Comparison of ENCODE assay signal across 2 cellular contexts in the genomic region with DNA sequence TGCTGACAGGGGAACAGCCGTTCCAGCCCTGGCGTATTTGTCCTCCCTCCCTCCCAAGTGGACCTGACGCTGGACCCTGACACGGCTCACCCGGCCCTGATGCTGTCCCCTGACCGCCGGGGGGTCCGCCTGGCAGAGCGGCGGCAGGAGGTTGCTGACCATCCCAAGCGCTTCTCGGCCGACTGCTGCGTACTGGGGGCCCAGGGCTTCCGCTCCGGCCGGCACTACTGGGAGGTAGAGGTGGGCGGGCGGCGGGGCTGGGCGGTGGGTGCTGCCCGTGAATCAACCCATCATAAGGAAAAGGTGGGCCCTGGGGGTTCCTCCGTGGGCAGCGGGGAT.
TF ChIP-seq lines count a peak whose summit lies in the region.

No MANE protein-coding gene starts in this region.

TF ChIP-seq in SK-N-SH, 30 proteins besides CTCF, POLR2A, EP300 and RAD21:
- TF ChIP-seq FOSL2 (IDR thresholded peaks at IDR 0.05; ENCODE audit: borderline replicate concordance, low read depth) (no peak), TEAD4 (IDR thresholded peaks at IDR 0.05; ENCODE audit: borderline replicate concordance, insufficient read depth) (no peak), JUND (IDR thresholded peaks at IDR 0.05) (0 out of 2 replicates have a peak, but pooled peaks have one; percentile 11), REST (IDR thresholded peaks at IDR 0.05; ENCODE audit: low read depth, low read length) (no peak), NRF1 (IDR thresholded peaks at IDR 0.05; ENCODE audit: low read depth, low read length) (no peak), TAF1 (IDR thresholded peaks at IDR 0.05; ENCODE audit: borderline replicate concordance, low read depth, low read length) (no peak), IRF3 (IDR thresholded peaks at IDR 0.05; ENCODE audit: low read depth, low read length) (no peak)
TF ChIP-seq in SK-N-SH: peak in this region for 1.

TF ChIP-seq in HepG2, 621 proteins besides CTCF, POLR2A, EP300 and RAD21:
- TF ChIP-seq AGO2 (optimal IDR thresholded peaks at IDR 0.05; ENCODE audit: low read depth, low read length) (peak; percentile 95), ZNF577 (CRISPR knock-in tag; IDR thresholded peaks at IDR 0.05; ENCODE audit: borderline replicate concordance, low read depth) (no peak), BATF2 (CRISPR knock-in tag; IDR thresholded peaks at IDR 0.05) (no peak), BCLAF1 (IDR thresholded peaks at IDR 0.05) (no peak), AGO1 (IDR thresholded peaks at IDR 0.05; ENCODE audit: low read depth, low read length, poor library complexity, severe bottlenecking) (peak; percentile 89), ZBED4 (CRISPR knock-in tag; IDR thresholded peaks at IDR 0.05; ENCODE audit: borderline replicate concordance) (no peak), SMAD1 (CRISPR knock-in tag; IDR thresholded peaks at IDR 0.05; ENCODE audit: borderline replicate concordance, low read depth) (no peak), MTERF4 (CRISPR knock-in tag; IDR thresholded peaks at IDR 0.05) (no peak), ZNF18 (CRISPR knock-in tag; IDR thresholded peaks at IDR 0.05; ENCODE audit: insufficient replicate concordance) (no peak), SRSF4 (IDR thresholded peaks at IDR 0.05; ENCODE audit: low read depth, low read length, poor library complexity, severe bottlenecking) (no peak), ZNF639 (CRISPR knock-in tag; conservative IDR thresholded peaks at IDR 0.05) (no peak), EHMT2 (IDR thresholded peaks at IDR 0.05; ENCODE audit: borderline replicate concordance, low read depth, low read length) (no peak), ZNF530 (CRISPR knock-in tag; IDR thresholded peaks at IDR 0.05; ENCODE audit: low read depth) (no peak), E2F5 (CRISPR knock-in tag; conservative IDR thresholded peaks at IDR 0.05) (no peak), ARID2 (CRISPR knock-in tag; IDR thresholded peaks at IDR 0.05; ENCODE audit: borderline replicate concordance) (no peak), HCFC1 (IDR thresholded peaks at IDR 0.05; ENCODE audit: low read depth, low read length) (no peak), MXD4 (CRISPR knock-in tag; IDR thresholded peaks at IDR 0.05) (no peak), RBM39 (IDR thresholded peaks at IDR 0.05; ENCODE audit: low read depth, low read length, poor library complexity, severe bottlenecking) (peak; percentile 72), STAG1 (CRISPR knock-in tag; IDR thresholded peaks at IDR 0.05) (no peak), ZNF569 (CRISPR knock-in tag; IDR thresholded peaks at IDR 0.05; ENCODE audit: borderline replicate concordance) (no peak)
- TF ChIP-seq, protein P1, sequence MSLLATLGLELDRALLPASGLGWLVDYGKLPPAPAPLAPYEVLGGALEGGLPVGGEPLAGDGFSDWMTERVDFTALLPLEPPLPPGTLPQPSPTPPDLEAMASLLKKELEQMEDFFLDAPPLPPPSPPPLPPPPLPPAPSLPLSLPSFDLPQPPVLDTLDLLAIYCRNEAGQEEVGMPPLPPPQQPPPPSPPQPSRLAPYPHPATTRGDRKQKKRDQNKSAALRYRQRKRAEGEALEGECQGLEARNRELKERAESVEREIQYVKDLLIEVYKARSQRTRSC (CRISPR knock-in tag; IDR thresholded peaks at IDR 0.05; ENCODE audit: low read depth): no peak
- TF ChIP-seq, protein P2, sequence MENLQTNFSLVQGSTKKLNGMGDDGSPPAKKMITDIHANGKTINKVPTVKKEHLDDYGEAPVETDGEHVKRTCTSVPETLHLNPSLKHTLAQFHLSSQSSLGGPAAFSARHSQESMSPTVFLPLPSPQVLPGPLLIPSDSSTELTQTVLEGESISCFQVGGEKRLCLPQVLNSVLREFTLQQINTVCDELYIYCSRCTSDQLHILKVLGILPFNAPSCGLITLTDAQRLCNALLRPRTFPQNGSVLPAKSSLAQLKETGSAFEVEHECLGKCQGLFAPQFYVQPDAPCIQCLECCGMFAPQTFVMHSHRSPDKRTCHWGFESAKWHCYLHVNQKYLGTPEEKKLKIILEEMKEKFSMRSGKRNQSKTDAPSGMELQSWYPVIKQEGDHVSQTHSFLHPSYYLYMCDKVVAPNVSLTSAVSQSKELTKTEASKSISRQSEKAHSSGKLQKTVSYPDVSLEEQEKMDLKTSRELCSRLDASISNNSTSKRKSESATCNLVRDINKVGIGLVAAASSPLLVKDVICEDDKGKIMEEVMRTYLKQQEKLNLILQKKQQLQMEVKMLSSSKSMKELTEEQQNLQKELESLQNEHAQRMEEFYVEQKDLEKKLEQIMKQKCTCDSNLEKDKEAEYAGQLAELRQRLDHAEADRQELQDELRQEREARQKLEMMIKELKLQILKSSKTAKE (CRISPR knock-in tag; IDR thresholded peaks at IDR 0.05; ENCODE audit: borderline replicate concordance): no peak
